ENCODE assay signal across 9 cellular contexts in genomic region chr9:125646222-125647100, GRCh38.
DNase-seq lines count a peak whose midpoint lies in the region; ATAC-seq, FAIRE-seq and TF ChIP-seq lines count a peak whose summit lies in the region.
"Had no signal": no experiment of that assay in that cellular context is flagged by ENCODE, and none has a peak within 500 bp of the region (broad histone marks: within the 10 kb centered on the region; RNA-seq: fewer than 3 reads in every experiment).

No MANE protein-coding gene starts in this region.

- ATAC-seq in natural killer cell (peak; percentile 49 to 75 (median 55)), HG03354 (IDR thresholded peaks at IDR 0.05; ENCODE audit: poor library complexity, severe bottlenecking, unreplicated experiment) (no peak), HG03457 (IDR thresholded peaks at IDR 0.05; ENCODE audit: unreplicated experiment) (no peak)

- H3K4me3 ChIP-seq in astrocyte (ENCODE audit: insufficient read depth, low read depth, low read length) = no peak overlapping the region
- H3K4me3 ChIP-seq: ovary had no signal

- H3K9me3 Mint-ChIP-seq in astrocyte (ENCODE audit: unreplicated experiment) (no peaks in the 10 kb centered on the region), natural killer cell (no peaks in the 10 kb centered on the region), Calu3 (ENCODE audit: low read depth, unreplicated experiment) (no peaks in the 10 kb centered on the region)

- peak overlapping the region; percentile 49 for H3K4me2 ChIP-seq in astrocyte (ENCODE audit: low read length)

- peak overlapping the region; percentile 99 for H3K27ac Mint-ChIP-seq in astrocyte (ENCODE audit: unreplicated experiment)
- peak overlapping the region; percentile 94 to 97 for H3K27ac Mint-ChIP-seq in natural killer cell
- H3K27ac Mint-ChIP-seq in Calu3 (ENCODE audit: unreplicated experiment) = no peak overlapping the region

- no peak overlapping the region for H3K9ac ChIP-seq in astrocyte (ENCODE audit: low read length)

- peaks cover 67% of the 10 kb centered on the region for H3K79me2 ChIP-seq in astrocyte (ENCODE audit: insufficient read depth, low read length)

- H3K4me1 ChIP-seq in astrocyte (ENCODE audit: insufficient read depth, low read length) = peaks cover 40% of the 10 kb centered on the region

- no peaks in the 10 kb centered on the region for H3K36me3 ChIP-seq in astrocyte (ENCODE audit: insufficient read depth, low read length)
- H3K36me3 ChIP-seq: ovary had no signal

- H3K9me3 ChIP-seq in astrocyte (ENCODE audit: insufficient read depth, low read depth, low read length) = no peaks in the 10 kb centered on the region
- H3K9me3 ChIP-seq: ovary had no signal

- TF ChIP-seq CTCF in astrocyte (IDR thresholded peaks at IDR 0.05; ENCODE audit: insufficient read depth, low read depth, low read length) = no peak
- TF ChIP-seq CTCF in natural killer cell (IDR thresholded peaks at IDR 0.05) = no peak
- TF ChIP-seq CTCF in Calu3 (IDR thresholded peaks at IDR 0.05; ENCODE audit: unreplicated experiment) = no peak

- H2AFZ ChIP-seq in astrocyte (ENCODE audit: low read depth, low read length) = no peak overlapping the region

- no peaks in the 10 kb centered on the region for H3K27me3 ChIP-seq in astrocyte (ENCODE audit: insufficient read depth, low read length)
- H3K27me3 ChIP-seq: ovary had no signal

- CTCF ChIA-PET in Calu3 (lab: Charles Lee) = no interaction called here

- intact Hi-C loops in natural killer cell (cut with micrococcal nuclease) = no loop called here
- intact Hi-C loops in Calu3 (cut with micrococcal nuclease; ENCODE audit: unreplicated experiment) = no loop called here

- peak overlapping the region; percentile 25 for H3K27ac ChIP-seq in astrocyte (ENCODE audit: low read depth, low read length)

- H3K27me3 Mint-ChIP-seq in astrocyte (ENCODE audit: low read depth, unreplicated experiment) (no peaks in the 10 kb centered on the region), natural killer cell (ENCODE audit: low read depth in 2 of 2) (no peaks in the 10 kb centered on the region), Calu3 (ENCODE audit: unreplicated experiment) (no peaks in the 10 kb centered on the region)

- DNase-seq in GM03348 (ENCODE audit: low spot score) = peak; percentile 35
- DNase-seq in HT1080 (ENCODE audit: low read depth) = peak; percentile 21
- no peak for DNase-seq in astrocyte (ENCODE audit: low read depth)
- DNase-seq in natural killer cell = no peak
- DNase-seq in Calu3 = no peak
- DNase-seq in KG1 (lab: John Stamatoyannopoulos, UW) = no peak
- DNase-seq: ovary had no signal

- H3K36me3 Mint-ChIP-seq in astrocyte (ENCODE audit: low read depth, unreplicated experiment) (no peaks in the 10 kb centered on the region), natural killer cell (no peaks in the 10 kb centered on the region), Calu3 (ENCODE audit: insufficient read depth, unreplicated experiment) (no peaks in the 10 kb centered on the region)

- no TSS peak for BruUV-seq in Calu3 (replicated peaks; lab: Mats Ljungman, UMichigan)

- H3K4me1 Mint-ChIP-seq in astrocyte (ENCODE audit: low read depth, unreplicated experiment) (peaks cover 59% of the 10 kb centered on the region), natural killer cell (peaks cover 47 to 54% of the 10 kb centered on the region in 2 donors), Calu3 (ENCODE audit: low read depth, unreplicated experiment) (peaks cover 14% of the 10 kb centered on the region)

- H4K20me1 ChIP-seq in astrocyte (ENCODE audit: insufficient read depth, low read length) = no peaks in the 10 kb centered on the region

- no peak overlapping the region for H3K4me3 Mint-ChIP-seq in astrocyte (ENCODE audit: unreplicated experiment)
- H3K4me3 Mint-ChIP-seq in natural killer cell = peak overlapping the region; percentile 89
- no peak overlapping the region for H3K4me3 Mint-ChIP-seq in Calu3 (ENCODE audit: low read depth, unreplicated experiment)

- FAIRE-seq in astrocyte (lab: Jason Lieb, UNC) = no peak

Comparison
In these comparisons a context has a peak if more than half of its experiments do, and no peak if none do; other contexts are left out.
1. DNase-seq: peak in GM03348 (single experiment) and HT1080 (single experiment); none in astrocyte (single experiment), natural killer cell (single experiment), Calu3 (single experiment) and KG1 (single experiment).
2. ATAC-seq: peak in natural killer cell (3 of 3); none in HG03354 (single experiment) and HG03457 (single experiment).